Comparison of ENCODE assay signal across 1 cellular context in the genomic region with DNA sequence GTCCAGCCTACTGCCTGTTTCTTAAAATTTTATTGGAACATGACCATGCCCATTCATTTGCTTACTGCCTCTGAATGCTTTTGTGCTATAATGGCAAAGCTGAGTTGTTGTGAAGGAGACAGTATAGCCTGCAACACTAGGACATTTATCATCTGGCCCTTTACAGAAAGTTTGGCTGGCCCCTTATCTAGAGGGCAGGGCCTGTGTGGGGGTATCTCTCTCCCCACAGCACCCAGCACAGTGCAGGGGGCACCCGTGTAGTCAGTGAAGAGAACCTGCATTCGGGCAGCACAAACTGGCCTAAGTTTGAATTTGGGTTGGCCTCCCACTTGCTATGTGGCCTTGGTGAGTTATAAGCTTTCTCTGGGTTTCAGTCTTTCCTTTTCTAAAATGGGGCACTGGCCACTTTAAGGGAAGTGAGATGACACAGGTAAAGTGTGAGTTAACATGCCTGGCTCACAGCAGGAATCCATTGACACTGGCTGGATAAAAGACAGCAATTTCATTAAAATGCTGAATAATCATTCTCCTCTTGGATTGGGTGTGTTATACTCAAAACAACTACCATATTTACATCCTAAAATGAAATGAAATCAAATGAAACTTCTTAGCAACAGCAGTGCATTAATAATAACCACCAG.
TF ChIP-seq lines count a peak whose summit lies in the region.

No MANE protein-coding gene starts in this region.

TF ChIP-seq in GM23338, 12 proteins besides CTCF, POLR2A, EP300 and RAD21 (continued from another document):
- TF ChIP-seq, protein P1, sequence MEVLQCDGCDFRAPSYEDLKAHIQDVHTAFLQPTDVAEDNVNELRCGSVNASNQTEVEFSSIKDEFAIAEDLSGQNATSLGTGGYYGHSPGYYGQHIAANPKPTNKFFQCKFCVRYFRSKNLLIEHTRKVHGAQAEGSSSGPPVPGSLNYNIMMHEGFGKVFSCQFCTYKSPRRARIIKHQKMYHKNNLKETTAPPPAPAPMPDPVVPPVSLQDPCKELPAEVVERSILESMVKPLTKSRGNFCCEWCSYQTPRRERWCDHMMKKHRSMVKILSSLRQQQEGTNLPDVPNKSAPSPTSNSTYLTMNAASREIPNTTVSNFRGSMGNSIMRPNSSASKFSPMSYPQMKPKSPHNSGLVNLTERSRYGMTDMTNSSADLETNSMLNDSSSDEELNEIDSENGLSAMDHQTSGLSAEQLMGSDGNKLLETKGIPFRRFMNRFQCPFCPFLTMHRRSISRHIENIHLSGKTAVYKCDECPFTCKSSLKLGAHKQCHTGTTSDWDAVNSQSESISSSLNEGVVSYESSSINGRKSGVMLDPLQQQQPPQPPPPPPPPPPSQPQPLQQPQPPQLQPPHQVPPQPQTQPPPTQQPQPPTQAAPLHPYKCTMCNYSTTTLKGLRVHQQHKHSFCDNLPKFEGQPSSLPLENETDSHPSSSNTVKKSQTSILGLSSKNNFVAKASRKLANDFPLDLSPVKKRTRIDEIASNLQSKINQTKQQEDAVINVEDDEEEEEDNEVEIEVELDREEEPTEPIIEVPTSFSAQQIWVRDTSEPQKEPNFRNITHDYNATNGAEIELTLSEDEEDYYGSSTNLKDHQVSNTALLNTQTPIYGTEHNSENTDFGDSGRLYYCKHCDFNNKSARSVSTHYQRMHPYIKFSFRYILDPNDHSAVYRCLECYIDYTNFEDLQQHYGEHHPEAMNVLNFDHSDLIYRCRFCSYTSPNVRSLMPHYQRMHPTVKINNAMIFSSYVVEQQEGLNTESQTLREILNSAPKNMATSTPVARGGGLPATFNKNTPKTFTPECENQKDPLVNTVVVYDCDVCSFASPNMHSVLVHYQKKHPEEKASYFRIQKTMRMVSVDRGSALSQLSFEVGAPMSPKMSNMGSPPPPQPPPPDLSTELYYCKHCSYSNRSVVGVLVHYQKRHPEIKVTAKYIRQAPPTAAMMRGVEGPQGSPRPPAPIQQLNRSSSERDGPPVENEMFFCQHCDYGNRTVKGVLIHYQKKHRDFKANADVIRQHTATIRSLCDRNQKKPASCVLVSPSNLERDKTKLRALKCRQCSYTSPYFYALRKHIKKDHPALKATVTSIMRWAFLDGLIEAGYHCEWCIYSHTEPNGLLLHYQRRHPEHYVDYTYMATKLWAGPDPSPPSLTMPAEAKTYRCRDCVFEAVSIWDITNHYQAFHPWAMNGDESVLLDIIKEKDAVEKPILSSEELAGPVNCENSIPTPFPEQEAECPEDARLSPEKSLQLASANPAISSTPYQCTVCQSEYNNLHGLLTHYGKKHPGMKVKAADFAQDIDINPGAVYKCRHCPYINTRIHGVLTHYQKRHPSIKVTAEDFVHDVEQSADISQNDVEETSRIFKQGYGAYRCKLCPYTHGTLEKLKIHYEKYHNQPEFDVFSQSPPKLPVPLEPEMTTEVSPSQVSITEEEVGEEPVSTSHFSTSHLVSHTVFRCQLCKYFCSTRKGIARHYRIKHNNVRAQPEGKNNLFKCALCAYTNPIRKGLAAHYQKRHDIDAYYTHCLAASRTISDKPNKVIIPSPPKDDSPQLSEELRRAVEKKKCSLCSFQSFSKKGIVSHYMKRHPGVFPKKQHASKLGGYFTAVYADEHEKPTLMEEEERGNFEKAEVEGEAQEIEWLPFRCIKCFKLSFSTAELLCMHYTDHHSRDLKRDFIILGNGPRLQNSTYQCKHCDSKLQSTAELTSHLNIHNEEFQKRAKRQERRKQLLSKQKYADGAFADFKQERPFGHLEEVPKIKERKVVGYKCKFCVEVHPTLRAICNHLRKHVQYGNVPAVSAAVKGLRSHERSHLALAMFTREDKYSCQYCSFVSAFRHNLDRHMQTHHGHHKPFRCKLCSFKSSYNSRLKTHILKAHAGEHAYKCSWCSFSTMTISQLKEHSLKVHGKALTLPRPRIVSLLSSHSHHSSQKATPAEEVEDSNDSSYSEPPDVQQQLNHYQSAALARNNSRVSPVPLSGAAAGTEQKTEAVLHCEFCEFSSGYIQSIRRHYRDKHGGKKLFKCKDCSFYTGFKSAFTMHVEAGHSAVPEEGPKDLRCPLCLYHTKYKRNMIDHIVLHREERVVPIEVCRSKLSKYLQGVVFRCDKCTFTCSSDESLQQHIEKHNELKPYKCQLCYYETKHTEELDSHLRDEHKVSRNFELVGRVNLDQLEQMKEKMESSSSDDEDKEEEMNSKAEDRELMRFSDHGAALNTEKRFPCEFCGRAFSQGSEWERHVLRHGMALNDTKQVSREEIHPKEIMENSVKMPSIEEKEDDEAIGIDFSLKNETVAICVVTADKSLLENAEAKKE (CRISPR knock-in tag; IDR thresholded peaks at IDR 0.05), result no peak
- TF ChIP-seq, protein P2, sequence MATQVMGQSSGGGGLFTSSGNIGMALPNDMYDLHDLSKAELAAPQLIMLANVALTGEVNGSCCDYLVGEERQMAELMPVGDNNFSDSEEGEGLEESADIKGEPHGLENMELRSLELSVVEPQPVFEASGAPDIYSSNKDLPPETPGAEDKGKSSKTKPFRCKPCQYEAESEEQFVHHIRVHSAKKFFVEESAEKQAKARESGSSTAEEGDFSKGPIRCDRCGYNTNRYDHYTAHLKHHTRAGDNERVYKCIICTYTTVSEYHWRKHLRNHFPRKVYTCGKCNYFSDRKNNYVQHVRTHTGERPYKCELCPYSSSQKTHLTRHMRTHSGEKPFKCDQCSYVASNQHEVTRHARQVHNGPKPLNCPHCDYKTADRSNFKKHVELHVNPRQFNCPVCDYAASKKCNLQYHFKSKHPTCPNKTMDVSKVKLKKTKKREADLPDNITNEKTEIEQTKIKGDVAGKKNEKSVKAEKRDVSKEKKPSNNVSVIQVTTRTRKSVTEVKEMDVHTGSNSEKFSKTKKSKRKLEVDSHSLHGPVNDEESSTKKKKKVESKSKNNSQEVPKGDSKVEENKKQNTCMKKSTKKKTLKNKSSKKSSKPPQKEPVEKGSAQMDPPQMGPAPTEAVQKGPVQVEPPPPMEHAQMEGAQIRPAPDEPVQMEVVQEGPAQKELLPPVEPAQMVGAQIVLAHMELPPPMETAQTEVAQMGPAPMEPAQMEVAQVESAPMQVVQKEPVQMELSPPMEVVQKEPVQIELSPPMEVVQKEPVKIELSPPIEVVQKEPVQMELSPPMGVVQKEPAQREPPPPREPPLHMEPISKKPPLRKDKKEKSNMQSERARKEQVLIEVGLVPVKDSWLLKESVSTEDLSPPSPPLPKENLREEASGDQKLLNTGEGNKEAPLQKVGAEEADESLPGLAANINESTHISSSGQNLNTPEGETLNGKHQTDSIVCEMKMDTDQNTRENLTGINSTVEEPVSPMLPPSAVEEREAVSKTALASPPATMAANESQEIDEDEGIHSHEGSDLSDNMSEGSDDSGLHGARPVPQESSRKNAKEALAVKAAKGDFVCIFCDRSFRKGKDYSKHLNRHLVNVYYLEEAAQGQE (IDR thresholded peaks at IDR 0.05; ENCODE audit: unreplicated experiment), result no peak
- no peak for TF ChIP-seq EZH2phosphoT487 (IDR thresholded peaks at IDR 0.05; ENCODE audit: unreplicated experiment)
- no peak for TF ChIP-seq POLR2AphosphoS5 (IDR thresholded peaks at IDR 0.05; ENCODE audit: low read depth)
- TF ChIP-seq, protein P3, sequence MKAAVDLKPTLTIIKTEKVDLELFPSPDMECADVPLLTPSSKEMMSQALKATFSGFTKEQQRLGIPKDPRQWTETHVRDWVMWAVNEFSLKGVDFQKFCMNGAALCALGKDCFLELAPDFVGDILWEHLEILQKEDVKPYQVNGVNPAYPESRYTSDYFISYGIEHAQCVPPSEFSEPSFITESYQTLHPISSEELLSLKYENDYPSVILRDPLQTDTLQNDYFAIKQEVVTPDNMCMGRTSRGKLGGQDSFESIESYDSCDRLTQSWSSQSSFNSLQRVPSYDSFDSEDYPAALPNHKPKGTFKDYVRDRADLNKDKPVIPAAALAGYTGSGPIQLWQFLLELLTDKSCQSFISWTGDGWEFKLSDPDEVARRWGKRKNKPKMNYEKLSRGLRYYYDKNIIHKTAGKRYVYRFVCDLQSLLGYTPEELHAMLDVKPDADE (IDR thresholded peaks at IDR 0.05), result no peak
- no peak for TF ChIP-seq JUNB (IDR thresholded peaks at IDR 0.05; ENCODE audit: unreplicated experiment)
- no peak for TF ChIP-seq STAT1 (IDR thresholded peaks at IDR 0.05; ENCODE audit: unreplicated experiment)
- no peak for TF ChIP-seq CREB1 (CRISPR knock-in tag; IDR thresholded peaks at IDR 0.05; ENCODE audit: low read depth)
- no peak for TF ChIP-seq EZH2 (IDR thresholded peaks at IDR 0.05; ENCODE audit: low read depth, unreplicated experiment)
